ENCODE assay signal across 9 cellular contexts in genomic region chr12:122966743-122967058, GRCh38. TPM values are rescaled to one million over a fixed set of nuclear protein-coding genes. Genes with fewer than 3 reads are reported as not detected.
DNase-seq lines count a peak whose midpoint lies in the region; ATAC-seq, FAIRE-seq and TF ChIP-seq lines count a peak whose summit lies in the region.
"Had no signal": no experiment of that assay in that cellular context is flagged by ENCODE, and none has a peak within 500 bp of the region (broad histone marks: within the 10 kb centered on the region; RNA-seq: fewer than 3 reads in every experiment).

No MANE protein-coding gene starts in this region.

- no peaks in the 10 kb centered on the region for H3K36me3 Mint-ChIP-seq in activated T-cell treated with anti-CD3 and anti-CD28 coated beads, Interleukin-2, amount 50 U/mL, for 72 hours (ENCODE audit: insufficient read depth in 2 of 2)
- no peaks in the 10 kb centered on the region for H3K36me3 Mint-ChIP-seq in astrocyte (ENCODE audit: low read depth, unreplicated experiment)

- DNase-seq in activated T-cell treated with anti-CD3 and anti-CD28 coated beads, Interleukin-2, amount 50 U/mL, for 72 hours = no peak
- no peak for DNase-seq in activated T-cell treated with anti-CD3 and anti-CD28 coated beads, Interleukin-2, amount 50 U/mL, for 1 hour
- DNase-seq in astrocyte (ENCODE audit: low read depth) = no peak
- no peak for DNase-seq in tibial artery
- DNase-seq in RPMI8226 = no peak
- DNase-seq in EL = no peak
- no peak for DNase-seq in left lobe of liver (ENCODE audit: low spot score)

- H4K20me1 ChIP-seq in astrocyte (ENCODE audit: insufficient read depth, low read length) = peaks cover 28% of the 10 kb centered on the region

- H3K9me3 ChIP-seq in astrocyte (ENCODE audit: insufficient read depth, low read depth, low read length) (no peaks in the 10 kb centered on the region), mucosa of rectum (ENCODE audit: control insufficient read depth in 2 of 2, low read length in 2 of 2) (no peaks in the 10 kb centered on the region), tibial artery (no peaks in the 10 kb centered on the region)

- H3K27ac ChIP-seq in astrocyte (ENCODE audit: low read depth, low read length) = no peak overlapping the region
- H3K27ac ChIP-seq in mucosa of rectum (ENCODE audit: low read depth in 2 of 2, low read length in 2 of 2) = no peak overlapping the region
- H3K27ac ChIP-seq in tibial artery = peak overlapping the region; percentile 24 to 42
- H3K27ac ChIP-seq: cardiac muscle cell had no signal

- H3K27me3 ChIP-seq in astrocyte (ENCODE audit: insufficient read depth, low read length) (no peaks in the 10 kb centered on the region), mucosa of rectum (ENCODE audit: control insufficient read depth in 2 of 2, insufficient read depth in 2 of 2, low read length in 2 of 2) (no peaks in the 10 kb centered on the region), tibial artery (no peaks in the 10 kb centered on the region)
- H3K27me3 ChIP-seq: cardiac muscle cell had no signal

- no peaks in the 10 kb centered on the region for H3K27me3 Mint-ChIP-seq in activated T-cell treated with anti-CD3 and anti-CD28 coated beads, Interleukin-2, amount 50 U/mL, for 72 hours (ENCODE audit: low read depth)
- no peaks in the 10 kb centered on the region for H3K27me3 Mint-ChIP-seq in astrocyte (ENCODE audit: low read depth, unreplicated experiment)

- TF ChIP-seq CTCF in astrocyte (IDR thresholded peaks at IDR 0.05; ENCODE audit: insufficient read depth, low read depth, low read length) (no peak), tibial artery (IDR thresholded peaks at IDR 0.05) (no peak)

- H3K4me1 ChIP-seq in astrocyte (ENCODE audit: insufficient read depth, low read length) (peaks cover 23% of the 10 kb centered on the region), mucosa of rectum (ENCODE audit: control insufficient read depth in 2 of 2, insufficient read depth in 2 of 2, low read length in 2 of 2) (peaks cover 23 to 24% of the 10 kb centered on the region in 2 donors), tibial artery (peaks cover 9 to 41% (median 27%) of the 10 kb centered on the region in 4 donors)

- no peak overlapping the region for H2AFZ ChIP-seq in astrocyte (ENCODE audit: low read depth, low read length)

- no peak for FAIRE-seq in astrocyte (lab: Jason Lieb, UNC)

- no peaks in the 10 kb centered on the region for H3K36me3 ChIP-seq in astrocyte (ENCODE audit: insufficient read depth, low read length)
- no peaks in the 10 kb centered on the region for H3K36me3 ChIP-seq in mucosa of rectum (ENCODE audit: control insufficient read depth in 2 of 2, insufficient read depth in 2 of 2, low read length in 2 of 2)
- H3K36me3 ChIP-seq in tibial artery = no peaks in the 10 kb centered on the region
- H3K36me3 ChIP-seq: cardiac muscle cell had no signal

- H3K79me2 ChIP-seq in astrocyte (ENCODE audit: insufficient read depth, low read length) = no peaks in the 10 kb centered on the region

- peak overlapping the region; percentile 54 for H3K27ac Mint-ChIP-seq in activated T-cell treated with anti-CD3 and anti-CD28 coated beads, Interleukin-2, amount 50 U/mL, for 72 hours
- no peak overlapping the region for H3K27ac Mint-ChIP-seq in astrocyte (ENCODE audit: unreplicated experiment)

- peak overlapping the region; percentile 57 to 59 for H3K4me3 Mint-ChIP-seq in activated T-cell treated with anti-CD3 and anti-CD28 coated beads, Interleukin-2, amount 50 U/mL, for 72 hours
- H3K4me3 Mint-ChIP-seq in astrocyte (ENCODE audit: unreplicated experiment) = peak overlapping the region; percentile 78

- H3K9me3 Mint-ChIP-seq in activated T-cell treated with anti-CD3 and anti-CD28 coated beads, Interleukin-2, amount 50 U/mL, for 72 hours = no peaks in the 10 kb centered on the region
- no peaks in the 10 kb centered on the region for H3K9me3 Mint-ChIP-seq in astrocyte (ENCODE audit: unreplicated experiment)

- no peak for ATAC-seq in activated T-cell treated with anti-CD3 and anti-CD28 coated beads, Interleukin-2, amount 50 U/mL, for 72 hours (replicated peaks in 1 of 2)
- no peak for ATAC-seq in left lobe of liver

- H3K4me1 Mint-ChIP-seq in activated T-cell treated with anti-CD3 and anti-CD28 coated beads, Interleukin-2, amount 50 U/mL, for 72 hours (ENCODE audit: low read depth) = peaks cover 6% of the 10 kb centered on the region
- H3K4me1 Mint-ChIP-seq in astrocyte (ENCODE audit: low read depth, unreplicated experiment) = peaks cover 2% of the 10 kb centered on the region

- intact Hi-C loops in tibial artery (cut with DNase I; ENCODE audit: low total_unique reads) = loop anchor here (2.0 kb wide), 1 partner anchor 266 kb away; the partner anchor contains the start of genes MPHOSPH9 and MTRFR

- peak overlapping the region; percentile 56 for H3K4me2 ChIP-seq in astrocyte (ENCODE audit: low read length)

- H3K9ac ChIP-seq in astrocyte (ENCODE audit: low read length) (no peak overlapping the region), mucosa of rectum (ENCODE audit: low read depth in 1 of 2, low read length in 2 of 2) (no peak overlapping the region)

- H3K4me3 ChIP-seq in astrocyte (ENCODE audit: insufficient read depth, low read depth, low read length) (no peak overlapping the region), mucosa of rectum (ENCODE audit: low read length in 2 of 2) (peak overlapping the region; percentile 37 to 40), tibial artery (peak overlapping the region; percentile 54 to 58)

RNA-seq across cellular contexts. Expression of gene ABCB9, which starts 0.4 kb away (rescaled TPM):
- 1 to 10 TPM; 4.9 to 7.0 TPM for total RNA-seq in activated T-cell treated with anti-CD3 and anti-CD28 coated beads, Interleukin-2, amount 50 U/mL, for 72 hours
- total RNA-seq in astrocyte (11.6 and 12.9 TPM in 2 replicates), left lobe of liver (1.2 TPM)

RNA-seq across cellular contexts. Expression of gene OGFOD2, which starts 8.3 kb away (rescaled TPM):
- 10 to 100 TPM; 26.6 to 32.5 TPM for total RNA-seq in activated T-cell treated with anti-CD3 and anti-CD28 coated beads, Interleukin-2, amount 50 U/mL, for 72 hours
- total RNA-seq in astrocyte = 13.3 and 16.1 TPM in 2 replicates
- total RNA-seq in left lobe of liver = 26.1 TPM

RNA-seq across cellular contexts. Expression of gene ARL6IP4, which starts 13.8 kb away (rescaled TPM):
- total RNA-seq in activated T-cell treated with anti-CD3 and anti-CD28 coated beads, Interleukin-2, amount 50 U/mL, for 72 hours = 100 to 1,000 TPM; 183 to 187 TPM
- 121 and 122 TPM in 2 replicates for total RNA-seq in astrocyte
- total RNA-seq in left lobe of liver = 122 TPM

Comparison
In these comparisons a context has a peak if more than half of its experiments do, and no peak if none do; other contexts are left out.
1. H3K27ac ChIP-seq: peak in tibial artery (2 of 2); none in astrocyte (single experiment) and mucosa of rectum (0 of 2).